In the genomic region with DNA sequence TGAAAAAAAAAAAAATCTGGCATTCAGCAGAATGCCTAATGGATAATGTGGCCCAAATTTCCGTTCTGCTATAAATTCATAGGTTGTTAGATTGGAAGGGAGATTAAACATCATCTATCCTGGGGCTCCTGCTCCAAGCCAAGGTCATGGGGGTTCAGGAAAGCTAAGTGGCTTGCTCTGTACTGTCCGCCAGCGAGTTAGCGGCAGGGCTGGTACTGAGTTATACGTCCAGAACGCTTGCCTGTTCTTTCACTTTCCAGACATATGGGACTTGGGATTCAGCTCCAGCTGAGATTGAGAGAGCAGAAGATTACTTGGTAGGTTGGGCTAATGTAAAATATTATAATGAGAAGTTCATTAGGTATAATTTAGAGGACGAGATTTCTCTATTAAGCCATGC, we compare ENCODE assay signal across 8 cellular contexts. TPM values are rescaled to one million over a fixed set of nuclear protein-coding genes. Genes with fewer than 3 reads are reported as not detected.
A peak's percentile ranks its signal among the peaks of the same experiment; 100 is the strongest.
DNase-seq lines count a peak whose midpoint lies in the region; ATAC-seq and TF ChIP-seq lines count a peak whose summit lies in the region.

No MANE protein-coding gene starts in this region.

- DNase-seq in COLO668 (lab: John Stamatoyannopoulos, UW; ENCODE audit: unreplicated experiment) (peak; percentile 18), T-helper 17 cell (no peak), fibroblast of lung (ENCODE audit: low read depth in 2 of 2) (peak; percentile 43 to 50), OCI-M2 (lab: John Stamatoyannopoulos, UW; ENCODE audit: unreplicated experiment) (no peak), GDM1 (lab: John Stamatoyannopoulos, UW) (no peak)

- H3K27me3 Mint-ChIP-seq in T-helper 17 cell: no peaks in the 10 kb centered on the region
- peaks cover under 1% of the 10 kb centered on the region for H3K27me3 Mint-ChIP-seq in nephron (ENCODE audit: low read depth)

- no peaks in the 10 kb centered on the region for H4K20me1 ChIP-seq in fibroblast of lung (ENCODE audit: control insufficient read depth, extremely low read depth, insufficient read depth, low read length)

- H3K36me3 Mint-ChIP-seq in T-helper 17 cell (ENCODE audit: low read depth): peaks cover 5% of the 10 kb centered on the region
- peaks cover 20% of the 10 kb centered on the region for H3K36me3 Mint-ChIP-seq in nephron (ENCODE audit: low read depth)

- H3K4me1 Mint-ChIP-seq in T-helper 17 cell (peaks cover 39% of the 10 kb centered on the region), nephron (peaks cover 36% of the 10 kb centered on the region)

- H3K27ac Mint-ChIP-seq in T-helper 17 cell (peak overlapping the region; percentile 100), nephron (peak overlapping the region; percentile 94 to 99 (median 98))

- H3K27me3 ChIP-seq in fibroblast of lung (ENCODE audit: control insufficient read depth, insufficient read depth, low read length): no peaks in the 10 kb centered on the region

- TF ChIP-seq CTCF in fibroblast of lung (conservative IDR thresholded peaks at IDR 0.05 in 1 of 2, IDR thresholded peaks at IDR 0.05 in 1 of 2; ENCODE audit: low read depth in 1 of 2, low read length in 2 of 2): no peak
- no peak for TF ChIP-seq CTCF in nephron (IDR thresholded peaks at IDR 0.05; ENCODE audit: unreplicated experiment in 3 of 3)

- no peaks in the 10 kb centered on the region for H3K4me1 ChIP-seq in fibroblast of lung (ENCODE audit: control insufficient read depth, extremely low read depth, insufficient read depth, low read length)

- peak overlapping the region; percentile 96 for H3K9ac ChIP-seq in fibroblast of lung (ENCODE audit: insufficient read depth, low read length)

- H3K9me3 ChIP-seq in T-helper 17 cell (ENCODE audit: control insufficient read depth, low read length, poor library complexity, severe bottlenecking): no peaks in the 10 kb centered on the region
- H3K9me3 ChIP-seq in fibroblast of lung (ENCODE audit: control insufficient read depth, insufficient read depth, low read depth, low read length): no peaks in the 10 kb centered on the region

- H3K4me3 Mint-ChIP-seq in T-helper 17 cell (peak overlapping the region; percentile 99), nephron (peak overlapping the region; percentile 96 to 99 (median 97))

- no peaks in the 10 kb centered on the region for H3K36me3 ChIP-seq in fibroblast of lung (ENCODE audit: control insufficient read depth, insufficient read depth, low read length)

- no peaks in the 10 kb centered on the region for H3K9me3 Mint-ChIP-seq in nephron

- peak overlapping the region; percentile 87 for H3K27ac ChIP-seq in fibroblast of lung (ENCODE audit: insufficient read depth, low read length)

- H3K79me2 ChIP-seq in fibroblast of lung (ENCODE audit: control insufficient read depth, insufficient read depth, low read length): peaks cover 54% of the 10 kb centered on the region

- peak; percentile 16 for ATAC-seq in HG03095 (IDR thresholded peaks at IDR 0.05; ENCODE audit: unreplicated experiment)
- ATAC-seq in T-helper 17 cell: no peak
- ATAC-seq in GM21717 (IDR thresholded peaks at IDR 0.05; ENCODE audit: unreplicated experiment): no peak

- peak overlapping the region; percentile 99 for H3K4me2 ChIP-seq in fibroblast of lung (ENCODE audit: extremely low read depth, insufficient read depth, low read length)

- H2AFZ ChIP-seq in fibroblast of lung (ENCODE audit: low read length): no peak overlapping the region

- peak overlapping the region; percentile 92 to 96 (median 94) for H3K4me3 ChIP-seq in fibroblast of lung (replicated peaks in 1 of 4; ENCODE audit: control extremely low read depth in 1 of 4, insufficient read depth in 1 of 4, low read depth in 3 of 4, low read length in 4 of 4)

RNA-seq across cellular contexts. Expression of gene RWDD1, which starts 0.9 kb away (rescaled TPM):
- total RNA-seq in T-helper 17 cell: 10 to 100 TPM; 44.0 to 48.2 TPM
- total RNA-seq in fibroblast of lung: 21.1 and 22.8 TPM in 2 replicates
- 53.8 and 60.3 TPM in 2 replicates for polyA plus RNA-seq in fibroblast of lung
- polyA plus RNA-seq in fibroblast of lung (2012): 57.1 and 59.5 TPM in 2 replicates
- 5.6 and 7.7 TPM in 2 replicates for polyA minus RNA-seq in fibroblast of lung (ENCODE audit: low replicate concordance)

RNA-seq across cellular contexts. Expression of gene CALHM4, which starts 18.6 kb away (rescaled TPM):
- total RNA-seq in T-helper 17 cell (not detected), fibroblast of lung (not detected in 2 replicates)
- polyA plus RNA-seq in fibroblast of lung: not detected in 2 replicates
- polyA plus RNA-seq in fibroblast of lung (2012): not detected in 2 replicates
- not detected in 2 replicates for polyA minus RNA-seq in fibroblast of lung (ENCODE audit: low replicate concordance)

RNA-seq across cellular contexts. Expression of gene TRAPPC3L, which starts 26.7 kb away (rescaled TPM):
- total RNA-seq in T-helper 17 cell (1 to 10 TPM in 1 of 2 donors, not detected in 1; 3.5 TPM), fibroblast of lung (under 0.01 TPM in 2 replicates)
- polyA plus RNA-seq in fibroblast of lung: 0.02 and 0.05 TPM in 2 replicates
- polyA plus RNA-seq in fibroblast of lung (2012): not detected in 2 replicates
- not detected in 2 replicates for polyA minus RNA-seq in fibroblast of lung (ENCODE audit: low replicate concordance)

RNA-seq across cellular contexts. Expression of gene RSPH4A, which starts 44.1 kb away (rescaled TPM):
- total RNA-seq in T-helper 17 cell: under 1 TPM; 0.60 to 0.67 TPM
- under 0.01 and 0.17 TPM in 2 replicates for total RNA-seq in fibroblast of lung
- polyA plus RNA-seq in fibroblast of lung: 0.14 and 0.18 TPM in 2 replicates
- polyA plus RNA-seq in fibroblast of lung (2012): 0.07 and 0.19 TPM in 2 replicates
- not detected in 2 replicates for polyA minus RNA-seq in fibroblast of lung (ENCODE audit: low replicate concordance)

Comparison
In these comparisons a context has a peak if more than half of its experiments do, and no peak if none do; other contexts are left out.
1. DNase-seq: peak in COLO668 (single experiment) and fibroblast of lung (2 of 2); none in T-helper 17 cell (0 of 3), OCI-M2 (single experiment) and GDM1 (single experiment).